ENCODE assay signal across 2 cellular contexts in genomic region chr5:160158087-160158486, GRCh38.
TF ChIP-seq lines count a peak whose summit lies in the region.

No MANE protein-coding gene starts in this region.

TF ChIP-seq in HepG2, 621 proteins besides CTCF, POLR2A, EP300 and RAD21:
- peak; percentile 19; the same call in 1 of the 2 replicates for TF ChIP-seq STAG1 (CRISPR knock-in tag; IDR thresholded peaks at IDR 0.05)
- TF ChIP-seq ZNF766 (CRISPR knock-in tag; IDR thresholded peaks at IDR 0.05; ENCODE audit: borderline replicate concordance): no peak
- TF ChIP-seq ONECUT2 (CRISPR knock-in tag; IDR thresholded peaks at IDR 0.05): no peak
TF ChIP-seq in HepG2: peak in this region for 1.

TF ChIP-seq in GM12878, 131 proteins besides CTCF, POLR2A, EP300 and RAD21:
- no peak for TF ChIP-seq CBX5 (IDR thresholded peaks at IDR 0.05; ENCODE audit: low read depth)
- TF ChIP-seq RCOR1 (conservative IDR thresholded peaks at IDR 0.05; ENCODE audit: low read depth, low read length): no peak
- peak; percentile 12; the same call in 1 of the 2 replicates for TF ChIP-seq SMC3 (IDR thresholded peaks at IDR 0.05; ENCODE audit: borderline replicate concordance, low read length)
